Comparison of ENCODE assay signal across 9 cellular contexts in genomic region chr12:124498178-124498869, GRCh38.
DNase-seq lines count a peak whose midpoint lies in the region; ATAC-seq, FAIRE-seq and TF ChIP-seq lines count a peak whose summit lies in the region.
"Had no signal": no experiment of that assay in that cellular context is flagged by ENCODE, and none has a peak within 500 bp of the region (broad histone marks: within the 10 kb centered on the region; RNA-seq: fewer than 3 reads in every experiment).

No MANE protein-coding gene starts in this region.

- no peak overlapping the region for H2BK120ac ChIP-seq in H9 (ENCODE audit: low read depth, low read length, poor library complexity, severe bottlenecking)

- no peak overlapping the region for H3K18ac ChIP-seq in H9 (ENCODE audit: insufficient read length, low read depth, low read length)

- peaks cover 48 to 57% of the 10 kb centered on the region in 2 experiments for H3K4me1 Mint-ChIP-seq in H9
- H3K4me1 Mint-ChIP-seq in stimulated activated memory B cell treated with anti-CD40 and anti-IgM and Interleukin-4, amounts not matched to agents 10 μg/mL and 1 μg/mL and 100 μg/mL, for 72 hours, result peaks cover 86% of the 10 kb centered on the region

- FAIRE-seq in K562 (lab: Jason Lieb, UNC), result no peak

- no peaks in the 10 kb centered on the region for H3K23me2 ChIP-seq in H9 (ENCODE audit: insufficient read length, low read depth, low read length, poor library complexity, severe bottlenecking)

- H4K5ac ChIP-seq in H9 (ENCODE audit: insufficient read length, low read depth, low read length), result no peak overlapping the region

- no peak for TF ChIP-seq POLR2A in K562 (conservative IDR thresholded peaks at IDR 0.05)

- CTCF ChIA-PET in K562 (lab: Yijun Ruan, JAX; ENCODE audit: low intra/inter-chr PET ratio), result no interaction called here

- H3K27me3 ChIP-seq in H9 (ENCODE audit: insufficient read depth, low read length) (no peaks in the 10 kb centered on the region), K562 (ENCODE audit: control insufficient read depth in 2 of 2, insufficient read depth in 2 of 2, low read length in 2 of 2) (no peaks in the 10 kb centered on the region), right cardiac atrium (ENCODE audit: control insufficient read depth, insufficient read depth) (no peaks in the 10 kb centered on the region)

- no peak for ATAC-seq in K562
- no peak for ATAC-seq in right cardiac atrium
- ATAC-seq in stimulated activated memory B cell treated with anti-CD40 and anti-IgM and Interleukin-4, amounts not matched to agents 10 μg/mL and 1 μg/mL and 100 μg/mL, for 72 hours, result no peak

- no peak overlapping the region for H3K23ac ChIP-seq in H9 (ENCODE audit: insufficient read length, low read depth, low read length)

- H3K36me3 Mint-ChIP-seq in H9 (ENCODE audit: insufficient read depth in 1 of 3, low read depth in 3 of 3), result peaks cover 1 to 21% (median 16%) of the 10 kb centered on the region in 3 experiments; a peak in 5 of 7 replicates
- peaks cover 25% of the 10 kb centered on the region for H3K36me3 Mint-ChIP-seq in stimulated activated memory B cell treated with anti-CD40 and anti-IgM and Interleukin-4, amounts not matched to agents 10 μg/mL and 1 μg/mL and 100 μg/mL, for 72 hours

- H3K9me3 ChIP-seq in H9 (ENCODE audit: control insufficient read depth, low read depth, low read length) (no peaks in the 10 kb centered on the region), K562 (replicated peaks; ENCODE audit: control insufficient read depth, insufficient read depth, low read depth, low read length) (no peaks in the 10 kb centered on the region), right cardiac atrium (ENCODE audit: control insufficient read depth, low read length) (no peaks in the 10 kb centered on the region)

- H3K9ac ChIP-seq in H9 (ENCODE audit: extremely low read depth, insufficient read length, low read length) (no peak overlapping the region), K562 (ENCODE audit: insufficient read depth in 1 of 2, low read depth in 2 of 2, low read length in 2 of 2) (peak overlapping the region in 1 of 2 experiments; percentile 20; a peak in 1 of 4 replicates)

- H2BK5ac ChIP-seq in H9 (ENCODE audit: insufficient read length, low read length), result no peak overlapping the region

- no peak overlapping the region for H3K4ac ChIP-seq in H9 (ENCODE audit: low read depth, low read length)

- H2AFZ ChIP-seq in H9 (ENCODE audit: low read length), result no peak overlapping the region
- no peak overlapping the region for H2AFZ ChIP-seq in K562 (ENCODE audit: low read depth, low read length)

- peak overlapping the region; percentile 66 to 97 (median 88); a peak in 5 of 7 replicates for H3K27ac Mint-ChIP-seq in H9
- peak overlapping the region; percentile 6 for H3K27ac Mint-ChIP-seq in stimulated activated memory B cell treated with anti-CD40 and anti-IgM and Interleukin-4, amounts not matched to agents 10 μg/mL and 1 μg/mL and 100 μg/mL, for 72 hours

- H3K79me2 ChIP-seq in H9 (ENCODE audit: insufficient read depth, low read length) (peaks cover 26% of the 10 kb centered on the region; the same call in 1 of the 2 replicates), K562 (ENCODE audit: control insufficient read depth, insufficient read depth, low read length) (peaks cover 45% of the 10 kb centered on the region)

- no peak overlapping the region for H4K8ac ChIP-seq in H9 (replicated peaks; ENCODE audit: insufficient read length, low read depth, low read length)

- no CpG with 5 or more reads among the region's 20 CpGs for WGBS in H9 (ENCODE audit: extremely low coverage, insufficient read length, low lambda C conversion rate)
- WGBS in K562 (ENCODE audit: insufficient coverage, low coverage, missing lambda C conversion rate), result 68% methylated on average over 13 of the region's 20 CpGs
- 25% methylated on average over 20 of the region's 20 CpGs for WGBS in right cardiac atrium

- H3K27ac ChIP-seq in H9 (ENCODE audit: insufficient read length, low read depth, low read length) (no peak overlapping the region), K562 (ENCODE audit: extremely low read depth, low read depth, low read length) (no peak overlapping the region), right cardiac atrium (ENCODE audit: low read length) (peak overlapping the region; percentile 44)

- no peak overlapping the region for H4K91ac ChIP-seq in H9 (ENCODE audit: insufficient read length, low read depth, low read length)

- H3K4me2 ChIP-seq in H9 (ENCODE audit: insufficient read depth, insufficient read length, low read length), result no peak overlapping the region
- no peak overlapping the region for H3K4me2 ChIP-seq in K562 (ENCODE audit: insufficient read depth, low read length)

- TF ChIP-seq EP300 in K562 (IDR thresholded peaks at IDR 0.05; ENCODE audit: low read length), result no peak

- no peak overlapping the region for H2BK15ac ChIP-seq in H9 (ENCODE audit: low read depth, low read length)

- H3K4me3 ChIP-seq in K562 (no peak overlapping the region), right cardiac atrium (ENCODE audit: low read length) (no peak overlapping the region)

- H4K20me1 ChIP-seq in H9 (ENCODE audit: control insufficient read depth, insufficient read depth, insufficient read length) (no peaks in the 10 kb centered on the region), K562 (replicated peaks; ENCODE audit: control insufficient read depth, insufficient read depth, low read length) (peaks cover 49% of the 10 kb centered on the region)

- POLR2A ChIA-PET in K562 (lab: Yijun Ruan, JAX), result interaction anchor here (0.5 to 1.2 kb wide), 2 partner anchors 8 to 40 kb away, joined by 3 to 5 read pairs; no protein-coding TSS in a partner anchor

- H3T11ph ChIP-seq in H9 (ENCODE audit: low read length), result no peak overlapping the region

- DNase-seq in H9 (no peak), K562 (ENCODE audit: extremely low read depth in 1 of 4, low spot score in 3 of 4) (no peak), right cardiac atrium (peak in 2 of 3 donors; percentile 68 to 71), GM19238 (ENCODE audit: insufficient read length, low spot score) (no peak), NCI-H1105 treated with DMSO at 0.1 percent for 48 hours (lab: John Stamatoyannopoulos, UW) (no peak), NCI-H345 (lab: John Stamatoyannopoulos, UW) (no peak)
- DNase-seq in stimulated activated CD4-positive, alpha-beta T cell treated with anti-CD3 and anti-CD28 coated beads, Interleukin-2, amount 100 ng/mL, for 24 hours, result no peak
- DNase-seq: GDM1 had no signal

- peaks cover 16% of the 10 kb centered on the region for H3K79me1 ChIP-seq in H9 (ENCODE audit: insufficient read depth, low read depth, low read length, poor library complexity, severe bottlenecking)

- no peak overlapping the region for H3K14ac ChIP-seq in H9 (ENCODE audit: insufficient read depth, low read length)

- no peaks in the 10 kb centered on the region for H3K9me1 ChIP-seq in K562 (ENCODE audit: control insufficient read depth, insufficient read depth, low read length)

- H3K9me3 Mint-ChIP-seq in H9, result no peaks in the 10 kb centered on the region
- peaks cover 2% of the 10 kb centered on the region for H3K9me3 Mint-ChIP-seq in stimulated activated memory B cell treated with anti-CD40 and anti-IgM and Interleukin-4, amounts not matched to agents 10 μg/mL and 1 μg/mL and 100 μg/mL, for 72 hours

- no peak overlapping the region for H3K56ac ChIP-seq in H9 (ENCODE audit: insufficient read length, low read depth, low read length)

- H3K4me1 ChIP-seq in H9 (ENCODE audit: insufficient read depth, low read length) (no peaks in the 10 kb centered on the region; the same call in 1 of the 2 replicates), K562 (replicated peaks in 1 of 2; ENCODE audit: control insufficient read depth in 2 of 2, insufficient read depth in 2 of 2, low read length in 2 of 2) (peaks cover 5 to 68% of the 10 kb centered on the region in 2 experiments; a peak in 4 of 5 replicates), right cardiac atrium (ENCODE audit: control insufficient read depth, insufficient read depth, low read length) (peaks cover 32% of the 10 kb centered on the region)

- no peaks in the 10 kb centered on the region; the same call in 1 of the 2 replicates for H3K27me3 Mint-ChIP-seq in H9 (ENCODE audit: low read depth)
- H3K27me3 Mint-ChIP-seq in stimulated activated memory B cell treated with anti-CD40 and anti-IgM and Interleukin-4, amounts not matched to agents 10 μg/mL and 1 μg/mL and 100 μg/mL, for 72 hours, result no peaks in the 10 kb centered on the region

- no peak overlapping the region for H3K4me3 Mint-ChIP-seq in H9
- no peak overlapping the region for H3K4me3 Mint-ChIP-seq in stimulated activated memory B cell treated with anti-CD40 and anti-IgM and Interleukin-4, amounts not matched to agents 10 μg/mL and 1 μg/mL and 100 μg/mL, for 72 hours

- TF ChIP-seq CTCF in H9 (conservative IDR thresholded peaks at IDR 0.05) (no peak), K562 (IDR thresholded peaks at IDR 0.05 in 2 of 3, conservative IDR thresholded peaks at IDR 0.05 in 1 of 3; ENCODE audit: insufficient read depth in 2 of 3, low read depth in 1 of 3, low read length in 3 of 3) (no peak)

- TF ChIP-seq RAD21 in K562 (CRISPR knock-in tag; conservative IDR thresholded peaks at IDR 0.05 in 1 of 2, IDR thresholded peaks at IDR 0.05 in 1 of 2), result no peak

- no peak overlapping the region for H2BK20ac ChIP-seq in H9 (ENCODE audit: low read depth, low read length, poor library complexity, severe bottlenecking)

- BruUV-seq in K562 (replicated peaks; lab: Mats Ljungman, UMichigan), result no TSS peak

- H3K36me3 ChIP-seq in K562 (ENCODE audit: control insufficient read depth, insufficient read depth, low read length), result peaks cover 15% of the 10 kb centered on the region; the same call in 1 of the 3 replicates

- no peak overlapping the region for H2AK5ac ChIP-seq in H9 (ENCODE audit: insufficient read length, low read length)

- intact Hi-C loops in K562 (cut with micrococcal nuclease), result no loop called here
- intact Hi-C loops in right cardiac atrium (cut with DNase I), result loop anchor here in 1 of 4 donors (5.0 kb wide), 1 partner anchor 69 kb away; the partner anchor contains the start of gene NCOR2

- no peak overlapping the region for H2BK12ac ChIP-seq in H9 (ENCODE audit: insufficient read length, low read depth, low read length)

- in situ Hi-C loops in K562 (cut with MboI), result no loop called here

TF ChIP-seq in K562, 482 proteins besides CTCF, POLR2A, EP300 and RAD21:
- TF ChIP-seq HIVEP1 (CRISPR knock-in tag; IDR thresholded peaks at IDR 0.05) (no peak), ZNF146 (CRISPR knock-in tag; IDR thresholded peaks at IDR 0.05; ENCODE audit: unreplicated experiment) (peak; percentile 61)
TF ChIP-seq in K562: peak in this region for 1.

Comparison
In these comparisons a context has a peak if more than half of its experiments do, and no peak if none do; other contexts are left out.
1. DNase-seq: peak in right cardiac atrium (2 of 3); none in H9 (single experiment), K562 (0 of 4), stimulated activated CD4-positive, alpha-beta T cell treated with anti-CD3 and anti-CD28 coated beads, Interleukin-2, amount 100 ng/mL, for 24 hours (0 of 2), GM19238 (single experiment), NCI-H1105 treated with DMSO at 0.1 percent for 48 hours (single experiment) and NCI-H345 (single experiment).